In genomic region chr14:96341323-96341722, GRCh38 we compare ENCODE assay signal across 10 cellular contexts. TPM values are rescaled to one million over a fixed set of nuclear protein-coding genes. Genes with fewer than 3 reads are reported as not detected.
"Had no signal": no experiment of that assay in that cellular context is flagged by ENCODE, and none has a peak within 500 bp of the region (broad histone marks: within the 10 kb centered on the region; RNA-seq: fewer than 3 reads in every experiment).

No MANE protein-coding gene starts in this region.

- H3K9me3 Mint-ChIP-seq: GM23338, H9, HFFc6, IgD-negative memory B cell had no signal

- DNase-seq: H9, HCEC 1CT, HFFc6, KBM-7 had no signal

- H3K4me1 Mint-ChIP-seq: GM23338, IgD-negative memory B cell had no signal

- H3K27ac Mint-ChIP-seq: GM23338, H9, HFFc6, IgD-negative memory B cell had no signal

- ATAC-seq: GM23338, HepG2 had no signal

- H3K4me3 ChIP-seq: GM23338 had no signal

- H3K4me3 Mint-ChIP-seq: GM23338, H9, HFFc6, IgD-negative memory B cell had no signal

- H3K27me3 Mint-ChIP-seq: IgD-negative memory B cell had no signal

- FAIRE-seq: H1, H54, HepG2 had no signal

RNA-seq across cellular contexts. Expression of gene AK7, which starts 50.6 kb away (rescaled TPM):
- total RNA-seq: HFFc6, HT1080 had no signal
- polyA plus RNA-seq: IgD-negative memory B cell had no signal
